8 cellular contexts compared by ENCODE assay signal in genomic region chr2:190843874-190844699, GRCh38. TPM values are rescaled to one million over a fixed set of nuclear protein-coding genes. Genes with fewer than 3 reads are reported as not detected.
A peak's percentile ranks its signal among the peaks of the same experiment; 100 is the strongest.
DNase-seq lines count a peak whose midpoint lies in the region; ATAC-seq and TF ChIP-seq lines count a peak whose summit lies in the region.

No MANE protein-coding gene starts in this region.

- no peaks in the 10 kb centered on the region for H4K20me1 ChIP-seq in hepatocyte (ENCODE audit: insufficient read depth, poor library complexity, severe bottlenecking)

- H3K79me2 ChIP-seq in hepatocyte: no peaks in the 10 kb centered on the region

- no peak overlapping the region for H2AFZ ChIP-seq in hepatocyte

- H3K36me3 ChIP-seq in hepatocyte (replicated peaks; ENCODE audit: insufficient read depth, low read depth): no peaks in the 10 kb centered on the region
- no peaks in the 10 kb centered on the region for H3K36me3 ChIP-seq in gastroesophageal sphincter

- TF ChIP-seq POLR2A in gastroesophageal sphincter (IDR thresholded peaks at IDR 0.05): no peak

- no peak overlapping the region for H3K4me2 ChIP-seq in hepatocyte

- no peak for TF ChIP-seq EP300 in gastroesophageal sphincter (IDR thresholded peaks at IDR 0.05)

- H3K4me3 ChIP-seq in hepatocyte (no peak overlapping the region), gastroesophageal sphincter (no peak overlapping the region)

- H3K27ac ChIP-seq in hepatocyte (peak overlapping the region; percentile 33), gastroesophageal sphincter (no peak overlapping the region)

- ATAC-seq in GM18511 (IDR thresholded peaks at IDR 0.05; ENCODE audit: unreplicated experiment): peak; percentile 97
- peak; percentile 92 for ATAC-seq in HG02571 (IDR thresholded peaks at IDR 0.05; ENCODE audit: unreplicated experiment)
- ATAC-seq in gastroesophageal sphincter: no peak

- H3K4me1 ChIP-seq in hepatocyte (ENCODE audit: insufficient read depth) (peaks cover 5% of the 10 kb centered on the region), gastroesophageal sphincter (peaks cover 0 to 31% (median 6%) of the 10 kb centered on the region in 3 donors)

- 84% methylated on average over 3 of the region's 3 CpGs for WGBS in hepatocyte (ENCODE audit: low lambda C conversion rate, missing lambda C conversion rate)
- 91 to 100% methylated on average over 2 to 3 of the region's 3 CpGs for WGBS in gastroesophageal sphincter (ENCODE audit: low coverage in 1 of 2), 2 donors

- no peaks in the 10 kb centered on the region for H3K9me3 ChIP-seq in hepatocyte (ENCODE audit: low read depth)
- H3K9me3 ChIP-seq in gastroesophageal sphincter: no peaks in the 10 kb centered on the region

- TF ChIP-seq CTCF in hepatocyte (IDR thresholded peaks at IDR 0.05; ENCODE audit: poor library complexity) (no peak), gastroesophageal sphincter (IDR thresholded peaks at IDR 0.05) (no peak)

- H3K27me3 ChIP-seq in hepatocyte (no peaks in the 10 kb centered on the region), gastroesophageal sphincter (no peaks in the 10 kb centered on the region)

- DNase-seq in OCI-M1 (lab: John Stamatoyannopoulos, UW) (peak; percentile 17), hepatocyte (ENCODE audit: low spot score) (no peak), NCI-H2029 (lab: John Stamatoyannopoulos, UW) (no peak), NCI-H82 (lab: John Stamatoyannopoulos, UW) (no peak), amniotic stem cell (lab: John Stamatoyannopoulos, UW) (no peak)

- H3K9me2 ChIP-seq in hepatocyte (replicated peaks; ENCODE audit: insufficient read depth): no peaks in the 10 kb centered on the region

RNA-seq across cellular contexts. Expression of gene GLS, which starts 36.5 kb away (rescaled TPM):
- total RNA-seq in hepatocyte: 385 and 460 TPM in 2 replicates
- polyA plus RNA-seq in hepatocyte: 78.8 and 78.9 TPM in 2 replicates
- 100 to 1,000 TPM in 3 of 4 donors, 10 to 100 TPM in 1; 85.4 to 219 (median 117) TPM for total RNA-seq in gastroesophageal sphincter
